11 cellular contexts compared by ENCODE assay signal in the genomic region with DNA sequence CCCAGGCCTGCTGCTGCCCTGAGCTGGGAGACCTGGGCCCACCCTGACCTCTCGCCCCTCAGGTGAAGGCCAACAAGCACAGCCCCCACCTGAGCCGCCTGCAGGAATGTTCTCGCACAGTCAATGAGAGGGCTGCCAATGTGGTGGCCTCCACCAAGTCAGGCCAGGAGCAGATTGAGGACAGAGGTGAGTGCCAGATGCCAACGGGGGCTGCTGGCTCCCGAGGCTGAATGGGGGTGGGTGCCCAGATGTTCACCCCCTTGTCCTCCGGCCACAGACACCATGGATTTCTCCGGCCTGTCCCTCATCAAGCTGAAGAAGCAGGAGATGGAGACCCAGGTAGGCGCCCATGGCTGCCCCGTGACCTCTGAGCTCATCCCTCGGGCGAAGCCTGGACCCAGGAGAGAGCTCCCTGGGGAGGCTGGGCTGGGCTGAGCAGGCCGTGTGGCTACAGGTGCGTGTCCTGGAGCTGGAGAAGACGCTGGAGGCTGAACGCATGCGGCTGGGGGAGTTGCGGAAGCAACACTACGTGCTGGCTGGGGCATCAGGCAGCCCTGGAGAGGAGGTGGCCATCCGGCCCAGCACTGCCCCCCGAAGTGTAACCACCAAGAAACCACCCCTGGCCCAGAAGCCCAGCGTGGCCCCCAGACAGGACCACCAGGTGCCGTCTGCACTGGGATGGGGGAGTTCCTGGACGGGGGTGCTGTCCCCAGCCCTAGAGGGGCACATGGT. TPM values are rescaled to one million over a fixed set of nuclear protein-coding genes. Genes with fewer than 3 reads are reported as not detected.
DNase-seq lines count a peak whose midpoint lies in the region; ATAC-seq and TF ChIP-seq lines count a peak whose summit lies in the region.
"Had no signal": no experiment of that assay in that cellular context is flagged by ENCODE, and none has a peak within 500 bp of the region (broad histone marks: within the 10 kb centered on the region; RNA-seq: fewer than 3 reads in every experiment).

No MANE protein-coding gene starts in this region.

- no peak for TF ChIP-seq EP300 in ovary (IDR thresholded peaks at IDR 0.05)

- ATAC-seq in heart right ventricle (peak in 1 of 8 donors; percentile 3), Right ventricle myocardium inferior (no peak), GM18907 (IDR thresholded peaks at IDR 0.05; ENCODE audit: unreplicated experiment) (no peak), HG02588 (IDR thresholded peaks at IDR 0.05; ENCODE audit: unreplicated experiment) (no peak)

- H3K36me3 ChIP-seq in heart right ventricle (peaks cover 0 to 63% (median 0%) of the 10 kb centered on the region in 9 donors), left ventricle myocardium inferior (peaks cover 5% of the 10 kb centered on the region), ovary (no peaks in the 10 kb centered on the region)

- no peak for TF ChIP-seq POLR2A in ovary (IDR thresholded peaks at IDR 0.05)

- no peak overlapping the region for H3K4me3 ChIP-seq in heart right ventricle
- no peak overlapping the region for H3K4me3 ChIP-seq in left ventricle myocardium inferior
- no peak overlapping the region for H3K4me3 ChIP-seq in ovary
- H3K4me3 ChIP-seq: PC-9 had no signal

- H3K27me3 ChIP-seq in heart right ventricle (no peaks in the 10 kb centered on the region), left ventricle myocardium inferior (ENCODE audit: low read depth) (no peaks in the 10 kb centered on the region), ovary (no peaks in the 10 kb centered on the region)

- intact Hi-C loops in heart right ventricle (cut with DNase I) (loop anchor here in 9 of 10 donors (1.0 to 10.0 kb wide), 8 partner anchors 36 to 376 kb away; a partner anchor contains a TSS), Right ventricle myocardium inferior (cut with DNase I) (loop anchor here (1.0 to 10.0 kb wide), 2 partner anchors 91 to 374 kb away; a partner anchor contains a TSS), left ventricle myocardium inferior (cut with micrococcal nuclease) (loop anchor here (5.0 kb wide), 1 partner anchor 91 kb away; no protein-coding TSS in a partner anchor), ovary (cut with DNase I) (loop anchor here (2.0 to 10.0 kb wide), 6 partner anchors 86 to 384 kb away; a partner anchor contains a TSS)

- peak overlapping the region in 8 of 10 donors; percentile 33 to 76 (median 58) for H3K27ac ChIP-seq in heart right ventricle
- peak overlapping the region; percentile 76 for H3K27ac ChIP-seq in left ventricle myocardium inferior (replicated peaks)
- H3K27ac ChIP-seq in ovary: peak overlapping the region; percentile 29 to 34
- H3K27ac ChIP-seq: PC-9 had no signal

- H3K4me1 ChIP-seq in heart right ventricle (peaks cover 4 to 59% (median 50%) of the 10 kb centered on the region in 9 donors), left ventricle myocardium inferior (peaks cover 58% of the 10 kb centered on the region), ovary (ENCODE audit: insufficient read depth) (peaks cover 2% of the 10 kb centered on the region)

- TF ChIP-seq CTCF in heart right ventricle (IDR thresholded peaks at IDR 0.05) (no peak), left ventricle myocardium inferior (IDR thresholded peaks at IDR 0.05; ENCODE audit: borderline replicate concordance) (no peak), ovary (IDR thresholded peaks at IDR 0.05) (no peak)

- 85 to 86% methylated on average over 23 of the region's 23 CpGs for WGBS in heart right ventricle, 2 donors
- 79 to 83% (median 81%) methylated on average over 19 to 23 of the region's 23 CpGs for WGBS in ovary, 3 donors

- DNase-seq in heart right ventricle: no peak
- no peak for DNase-seq in Right ventricle myocardium inferior (ENCODE audit: missing footprints)
- DNase-seq in left ventricle myocardium inferior: no peak
- no peak for DNase-seq in ovary
- DNase-seq in DMS153 treated with DMSO at 0.1 percent for 48 hours (lab: John Stamatoyannopoulos, UW; ENCODE audit: unreplicated experiment): no peak
- no peak for DNase-seq in NCI-H1930 (lab: John Stamatoyannopoulos, UW)
- DNase-seq: DMS 273 treated with DMSO at 0.1 percent for 48 hours, NCI-H1048 had no signal

- H3K9me3 ChIP-seq in heart right ventricle (no peaks in the 10 kb centered on the region), left ventricle myocardium inferior (replicated peaks) (no peaks in the 10 kb centered on the region), ovary (no peaks in the 10 kb centered on the region)

RNA-seq across cellular contexts. Expression of a gene that starts 25.8 kb away (rescaled TPM):
- total RNA-seq in heart right ventricle (10 to 100 TPM; 13.7 to 26.4 (median 17.5) TPM), Right ventricle myocardium inferior (17.6 TPM), left ventricle myocardium inferior (11.2 TPM), ovary (10 to 100 TPM in 5 of 7 donors, 1 to 10 TPM in 2; 9.0 to 20.2 (median 10.4) TPM)
- polyA plus RNA-seq in heart right ventricle (10 to 100 TPM; 25.9 to 37.7 TPM), ovary (10 to 100 TPM in 1 of 2 donors, 1 to 10 TPM in 1; 1.4 to 11.5 TPM)

RNA-seq across cellular contexts. Expression of a gene that starts 34.9 kb away (rescaled TPM):
- 10 to 100 TPM; 17.6 to 33.2 (median 19.8) TPM for total RNA-seq in heart right ventricle
- polyA plus RNA-seq in heart right ventricle: 10 to 100 TPM; 16.4 to 26.7 TPM
- total RNA-seq in Right ventricle myocardium inferior: 25.4 TPM
- total RNA-seq in left ventricle myocardium inferior: 13.3 TPM
- 10 to 100 TPM; 11.1 to 44.3 (median 13.2) TPM for total RNA-seq in ovary
- polyA plus RNA-seq in ovary: 10 to 100 TPM in 1 of 2 donors, 1 to 10 TPM in 1; 9.5 to 12.1 TPM
